1 cellular context compared by ENCODE assay signal in genomic region chr2:98515571-98515927, GRCh38.
TF ChIP-seq lines count a peak whose summit lies in the region.

No MANE protein-coding gene starts in this region.

TF ChIP-seq in IMR-90, 13 proteins besides CTCF, POLR2A, EP300 and RAD21 (continued from another document):
- TF ChIP-seq USF2 (IDR thresholded peaks at IDR 0.05; ENCODE audit: low read depth, low read length), result no peak
TF ChIP-seq in IMR-90: peak in this region for 0.
